ENCODE assay signal across 9 cellular contexts in genomic region chr1:20165522-20165951, GRCh38. TPM values are rescaled to one million over a fixed set of nuclear protein-coding genes. Genes with fewer than 3 reads are reported as not detected.
DNase-seq lines count a peak whose midpoint lies in the region; ATAC-seq and TF ChIP-seq lines count a peak whose summit lies in the region.
"Had no signal": no experiment of that assay in that cellular context is flagged by ENCODE, and none has a peak within 500 bp of the region (broad histone marks: within the 10 kb centered on the region; RNA-seq: fewer than 3 reads in every experiment).

No MANE protein-coding gene starts in this region.

- no peaks in the 10 kb centered on the region; a peak in 1 of 4 replicates for H3K4me1 ChIP-seq in SK-N-SH (ENCODE audit: control insufficient read depth in 1 of 2, insufficient read depth in 2 of 2, low read depth in 1 of 2, low read length in 1 of 2)
- H3K4me1 ChIP-seq in upper lobe of left lung = peaks cover 0 to 15% (median 10%) of the 10 kb centered on the region in 4 donors

- H3K4me3 ChIP-seq in SK-N-SH (ENCODE audit: low read depth in 2 of 2, low read length in 1 of 2) = no peak overlapping the region; a peak in 1 of 4 replicates
- no peak overlapping the region for H3K4me3 ChIP-seq in foreskin fibroblast (ENCODE audit: low read depth in 1 of 2, low read length in 2 of 2)
- H3K4me3 ChIP-seq in upper lobe of left lung = no peak overlapping the region

- no peaks in the 10 kb centered on the region for H4K20me1 ChIP-seq in SK-N-SH (ENCODE audit: insufficient read depth)

- WGBS in SK-N-SH (ENCODE audit: low lambda C conversion rate) = 75% methylated on average over 16 of the region's 16 CpGs
- 77 to 89% methylated on average over 14 to 16 of the region's 16 CpGs for WGBS in upper lobe of left lung, 2 donors

- DNase-seq in ACHN (peak; percentile 13), GM13977 (ENCODE audit: low spot score) (peak; percentile 51), SK-N-SH (peak; percentile 60), foreskin fibroblast (peak in 1 of 2 donors; percentile 25), omental fat pad (ENCODE audit: low spot score) (no peak), NCI-H2107 (lab: John Stamatoyannopoulos, UW) (no peak), upper lobe of left lung (no peak)
- DNase-seq: midbrain had no signal

- H2AFZ ChIP-seq in SK-N-SH (ENCODE audit: low read depth) = no peak overlapping the region

- no peaks in the 10 kb centered on the region for H3F3A ChIP-seq in SK-N-SH (replicated peaks; ENCODE audit: insufficient read depth)

- TF ChIP-seq RAD21 in SK-N-SH (IDR thresholded peaks at IDR 0.05; ENCODE audit: low read length) = peak; percentile 52

- no peaks in the 10 kb centered on the region for H3K36me3 ChIP-seq in SK-N-SH (replicated peaks in 1 of 2; ENCODE audit: control insufficient read depth in 1 of 2, insufficient read depth in 2 of 2, low read length in 1 of 2)
- H3K36me3 ChIP-seq in upper lobe of left lung = no peaks in the 10 kb centered on the region

- H3K9me3 ChIP-seq in SK-N-SH = no peaks in the 10 kb centered on the region
- H3K9me3 ChIP-seq in upper lobe of left lung = peaks cover 5 to 17% (median 15%) of the 10 kb centered on the region in 4 donors

- CTCF ChIA-PET in SK-N-SH (lab: Yijun Ruan, JAX) = interaction anchor here (0.5 to 8.5 kb wide), 15 partner anchors 8 to 328 kb away, joined by 3 to 75 read pairs (median 5); no protein-coding TSS in a partner anchor

- no peaks in the 10 kb centered on the region; the same call in 1 of the 2 replicates for H3K27me3 ChIP-seq in SK-N-SH (ENCODE audit: insufficient read depth)
- H3K27me3 ChIP-seq in upper lobe of left lung = no peaks in the 10 kb centered on the region

- ATAC-seq in omental fat pad (ENCODE audit: low FRiP score) = no peak
- ATAC-seq in GM18519 (IDR thresholded peaks at IDR 0.05; ENCODE audit: low FRiP score, unreplicated experiment) = no peak
- no peak for ATAC-seq in upper lobe of left lung (ENCODE audit: low FRiP score in 2 of 2)

- POLR2A ChIA-PET in SK-N-SH (lab: Yijun Ruan, JAX) = no interaction called here

- H3K4me2 ChIP-seq in SK-N-SH = no peak overlapping the region

- no peaks in the 10 kb centered on the region for H3K9me2 ChIP-seq in SK-N-SH

- TF ChIP-seq POLR2A in upper lobe of left lung (IDR thresholded peaks at IDR 0.05) = no peak

- TF ChIP-seq EP300 in SK-N-SH (IDR thresholded peaks at IDR 0.05; ENCODE audit: borderline replicate concordance in 1 of 2, low read depth in 1 of 2, low read length in 1 of 2) (no peak), upper lobe of left lung (IDR thresholded peaks at IDR 0.05) (no peak)

- TF ChIP-seq CTCF in GM13977 (IDR thresholded peaks at IDR 0.05; ENCODE audit: extremely low read depth, insufficient read depth, missing control alignments) = peak; percentile 56
- TF ChIP-seq CTCF in SK-N-SH (IDR thresholded peaks at IDR 0.05) = peak; percentile 39
- peak; percentile 23 for TF ChIP-seq CTCF in foreskin fibroblast (IDR thresholded peaks at IDR 0.05; ENCODE audit: low read depth, low read length)
- TF ChIP-seq CTCF in omental fat pad (IDR thresholded peaks at IDR 0.05) = no peak
- peak in 3 of 6 experiments; percentile 4 to 23 (median 16) for TF ChIP-seq CTCF in upper lobe of left lung (IDR thresholded peaks at IDR 0.05)

- H3K79me2 ChIP-seq in SK-N-SH (ENCODE audit: insufficient read depth) = no peaks in the 10 kb centered on the region

- H3K9ac ChIP-seq in SK-N-SH = no peak overlapping the region

- in situ Hi-C loops in ACHN (cut with HindIII; ENCODE audit: low pct_ligation_motif_present, low pct_unique_long_range_greater_than_20kb, low sequenced_read_pairs) (no loop called here), GM13977 (cut with MboI; ENCODE audit: low pct_unique_long_range_greater_than_20kb, low sequenced_read_pairs, unreplicated experiment) (no loop called here)

- no peak overlapping the region for H3K27ac ChIP-seq in SK-N-SH (ENCODE audit: low read depth in 2 of 2, low read length in 1 of 2)
- no peak overlapping the region for H3K27ac ChIP-seq in upper lobe of left lung

TF ChIP-seq in SK-N-SH, 30 proteins besides CTCF, POLR2A, EP300 and RAD21 (continues in another document):
- TF ChIP-seq POLR2AphosphoS5 (IDR thresholded peaks at IDR 0.05; ENCODE audit: low read depth, low read length) = no peak
- no peak for TF ChIP-seq MEF2A (IDR thresholded peaks at IDR 0.05; ENCODE audit: borderline replicate concordance, low read depth)
- TF ChIP-seq CHD2 (IDR thresholded peaks at IDR 0.05; ENCODE audit: low read length, partially characterized antibody) = no peak
- TF ChIP-seq, protein P1, sequence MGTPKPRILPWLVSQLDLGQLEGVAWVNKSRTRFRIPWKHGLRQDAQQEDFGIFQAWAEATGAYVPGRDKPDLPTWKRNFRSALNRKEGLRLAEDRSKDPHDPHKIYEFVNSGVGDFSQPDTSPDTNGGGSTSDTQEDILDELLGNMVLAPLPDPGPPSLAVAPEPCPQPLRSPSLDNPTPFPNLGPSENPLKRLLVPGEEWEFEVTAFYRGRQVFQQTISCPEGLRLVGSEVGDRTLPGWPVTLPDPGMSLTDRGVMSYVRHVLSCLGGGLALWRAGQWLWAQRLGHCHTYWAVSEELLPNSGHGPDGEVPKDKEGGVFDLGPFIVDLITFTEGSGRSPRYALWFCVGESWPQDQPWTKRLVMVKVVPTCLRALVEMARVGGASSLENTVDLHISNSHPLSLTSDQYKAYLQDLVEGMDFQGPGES (IDR thresholded peaks at IDR 0.05; ENCODE audit: low read depth, low read length) = no peak
- TF ChIP-seq RFX5 (IDR thresholded peaks at IDR 0.05; ENCODE audit: low read length) = no peak
- TF ChIP-seq, protein P2, sequence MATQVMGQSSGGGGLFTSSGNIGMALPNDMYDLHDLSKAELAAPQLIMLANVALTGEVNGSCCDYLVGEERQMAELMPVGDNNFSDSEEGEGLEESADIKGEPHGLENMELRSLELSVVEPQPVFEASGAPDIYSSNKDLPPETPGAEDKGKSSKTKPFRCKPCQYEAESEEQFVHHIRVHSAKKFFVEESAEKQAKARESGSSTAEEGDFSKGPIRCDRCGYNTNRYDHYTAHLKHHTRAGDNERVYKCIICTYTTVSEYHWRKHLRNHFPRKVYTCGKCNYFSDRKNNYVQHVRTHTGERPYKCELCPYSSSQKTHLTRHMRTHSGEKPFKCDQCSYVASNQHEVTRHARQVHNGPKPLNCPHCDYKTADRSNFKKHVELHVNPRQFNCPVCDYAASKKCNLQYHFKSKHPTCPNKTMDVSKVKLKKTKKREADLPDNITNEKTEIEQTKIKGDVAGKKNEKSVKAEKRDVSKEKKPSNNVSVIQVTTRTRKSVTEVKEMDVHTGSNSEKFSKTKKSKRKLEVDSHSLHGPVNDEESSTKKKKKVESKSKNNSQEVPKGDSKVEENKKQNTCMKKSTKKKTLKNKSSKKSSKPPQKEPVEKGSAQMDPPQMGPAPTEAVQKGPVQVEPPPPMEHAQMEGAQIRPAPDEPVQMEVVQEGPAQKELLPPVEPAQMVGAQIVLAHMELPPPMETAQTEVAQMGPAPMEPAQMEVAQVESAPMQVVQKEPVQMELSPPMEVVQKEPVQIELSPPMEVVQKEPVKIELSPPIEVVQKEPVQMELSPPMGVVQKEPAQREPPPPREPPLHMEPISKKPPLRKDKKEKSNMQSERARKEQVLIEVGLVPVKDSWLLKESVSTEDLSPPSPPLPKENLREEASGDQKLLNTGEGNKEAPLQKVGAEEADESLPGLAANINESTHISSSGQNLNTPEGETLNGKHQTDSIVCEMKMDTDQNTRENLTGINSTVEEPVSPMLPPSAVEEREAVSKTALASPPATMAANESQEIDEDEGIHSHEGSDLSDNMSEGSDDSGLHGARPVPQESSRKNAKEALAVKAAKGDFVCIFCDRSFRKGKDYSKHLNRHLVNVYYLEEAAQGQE (IDR thresholded peaks at IDR 0.05; ENCODE audit: low read depth, low read length) = no peak
- TF ChIP-seq TEAD4 (IDR thresholded peaks at IDR 0.05; ENCODE audit: borderline replicate concordance, insufficient read depth) = no peak
- TF ChIP-seq, protein P3, sequence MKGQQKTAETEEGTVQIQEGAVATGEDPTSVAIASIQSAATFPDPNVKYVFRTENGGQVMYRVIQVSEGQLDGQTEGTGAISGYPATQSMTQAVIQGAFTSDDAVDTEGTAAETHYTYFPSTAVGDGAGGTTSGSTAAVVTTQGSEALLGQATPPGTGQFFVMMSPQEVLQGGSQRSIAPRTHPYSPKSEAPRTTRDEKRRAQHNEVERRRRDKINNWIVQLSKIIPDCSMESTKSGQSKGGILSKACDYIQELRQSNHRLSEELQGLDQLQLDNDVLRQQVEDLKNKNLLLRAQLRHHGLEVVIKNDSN (IDR thresholded peaks at IDR 0.05; ENCODE audit: borderline replicate concordance, low read depth) = no peak
- TF ChIP-seq MXI1 (IDR thresholded peaks at IDR 0.05; ENCODE audit: low read depth, low read length) = no peak
- TF ChIP-seq, protein P4, sequence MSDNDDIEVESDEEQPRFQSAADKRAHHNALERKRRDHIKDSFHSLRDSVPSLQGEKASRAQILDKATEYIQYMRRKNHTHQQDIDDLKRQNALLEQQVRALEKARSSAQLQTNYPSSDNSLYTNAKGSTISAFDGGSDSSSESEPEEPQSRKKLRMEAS (IDR thresholded peaks at IDR 0.05; ENCODE audit: low read depth) = no peak

RNA-seq across cellular contexts. Expression of gene UBXN10, which starts 20.4 kb away (rescaled TPM):
- polyA plus RNA-seq in SK-N-SH (2012; rRNA removed) = not detected in 2 replicates
- under 0.01 TPM in 1 of 2 replicates, not detected in the other for polyA plus RNA-seq in SK-N-SH (2012; cell fraction: cytosol; rRNA removed)
- polyA plus RNA-seq in SK-N-SH (2012; cell fraction: nucleus; rRNA removed) = not detected in 2 replicates
- total RNA-seq in omental fat pad (1 to 10 TPM in 2 of 4 donors, under 1 TPM in 2; 0.32 to 2.1 (median 1.2) TPM), upper lobe of left lung (10 to 100 TPM in 1 of 6 donors, 1 to 10 TPM in 4, under 1 TPM in 1; 0.86 to 29.8 (median 6.5) TPM)

RNA-seq across cellular contexts. Expression of gene PLA2G2C, which starts 20.8 kb away (rescaled TPM):
- polyA plus RNA-seq in SK-N-SH (2012; rRNA removed) = not detected in 2 replicates
- polyA plus RNA-seq in SK-N-SH (2012; cell fraction: cytosol; rRNA removed) = not detected in 2 replicates
- not detected in 2 replicates for polyA plus RNA-seq in SK-N-SH (2012; cell fraction: nucleus; rRNA removed)
- not detected for total RNA-seq in omental fat pad
- under 1 TPM in 1 of 6 donors, not detected in 5; 0.30 TPM for total RNA-seq in upper lobe of left lung

RNA-seq across cellular contexts. Expression of gene PLA2G2F, which starts 26.4 kb away (rescaled TPM):
- not detected in 2 replicates for polyA plus RNA-seq in SK-N-SH (2012; rRNA removed)
- not detected in 2 replicates for polyA plus RNA-seq in SK-N-SH (2012; cell fraction: cytosol; rRNA removed)
- 0.01 TPM in 1 of 2 replicates, not detected in the other for polyA plus RNA-seq in SK-N-SH (2012; cell fraction: nucleus; rRNA removed)
- total RNA-seq in omental fat pad (not detected), upper lobe of left lung (not detected)

RNA-seq across cellular contexts. Expression of gene PLA2G2D, which starts 46.2 kb away (rescaled TPM):
- polyA plus RNA-seq in SK-N-SH (2012; rRNA removed) = not detected in 2 replicates
- not detected in 2 replicates for polyA plus RNA-seq in SK-N-SH (2012; cell fraction: cytosol; rRNA removed)
- polyA plus RNA-seq in SK-N-SH (2012; cell fraction: nucleus; rRNA removed) = 0.05 TPM in 1 of 2 replicates, not detected in the other
- total RNA-seq in omental fat pad = not detected
- total RNA-seq in upper lobe of left lung = under 1 TPM in 2 of 6 donors, not detected in 4; 0.13 to 0.29 TPM

Comparison
In these comparisons a context has a peak if more than half of its experiments do, and no peak if none do; other contexts are left out.
1. DNase-seq: peak in ACHN (single experiment), GM13977 (single experiment) and SK-N-SH (single experiment); none in omental fat pad (single experiment), NCI-H2107 (single experiment) and upper lobe of left lung (0 of 2).
2. CTCF ChIP-seq: peak in GM13977 (single experiment), SK-N-SH (single experiment) and foreskin fibroblast (single experiment); none in omental fat pad (0 of 3).